In the genomic region with DNA sequence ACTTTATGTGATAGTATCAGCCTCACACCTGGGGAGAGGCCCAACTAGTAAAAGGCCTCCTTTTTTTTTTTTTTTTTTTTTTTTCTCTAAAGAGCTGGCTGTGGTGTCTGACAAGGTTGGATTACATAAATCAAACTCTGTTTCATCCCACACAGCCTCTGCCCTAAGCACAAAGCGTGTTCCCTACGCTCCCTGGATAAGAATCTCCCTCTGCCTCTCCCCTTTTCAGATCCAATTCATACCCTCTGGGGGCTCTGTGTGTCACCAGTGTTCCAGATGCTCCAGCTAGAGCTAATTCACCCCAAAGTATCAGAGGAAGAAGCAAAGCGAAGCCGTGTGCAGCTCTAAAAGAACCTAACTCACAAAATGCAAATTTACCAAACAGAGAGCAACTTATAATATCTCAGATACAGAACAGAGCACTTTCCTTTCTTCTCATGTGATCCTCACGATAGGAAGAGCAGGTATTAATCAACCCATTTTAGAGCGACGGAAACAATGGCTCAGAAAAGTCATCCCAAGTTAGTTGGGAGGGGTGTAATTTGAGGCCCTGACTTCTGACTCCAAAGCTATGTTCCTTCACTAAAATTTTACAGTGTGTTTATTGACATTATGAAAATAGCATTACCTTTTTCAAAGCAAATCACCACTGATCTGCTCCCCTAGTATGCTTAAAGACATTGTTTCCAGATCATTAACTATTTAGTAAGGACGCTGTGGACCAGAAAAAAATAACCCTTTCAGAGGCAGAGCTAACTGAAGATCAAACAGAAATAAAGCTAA, we compare ENCODE assay signal across 1 cellular context.
TF ChIP-seq lines count a peak whose summit lies in the region.

No MANE protein-coding gene starts in this region.

TF ChIP-seq in HEK293, 187 proteins besides CTCF, POLR2A, EP300 and RAD21 (continued from another document):
- TF ChIP-seq, protein P1, sequence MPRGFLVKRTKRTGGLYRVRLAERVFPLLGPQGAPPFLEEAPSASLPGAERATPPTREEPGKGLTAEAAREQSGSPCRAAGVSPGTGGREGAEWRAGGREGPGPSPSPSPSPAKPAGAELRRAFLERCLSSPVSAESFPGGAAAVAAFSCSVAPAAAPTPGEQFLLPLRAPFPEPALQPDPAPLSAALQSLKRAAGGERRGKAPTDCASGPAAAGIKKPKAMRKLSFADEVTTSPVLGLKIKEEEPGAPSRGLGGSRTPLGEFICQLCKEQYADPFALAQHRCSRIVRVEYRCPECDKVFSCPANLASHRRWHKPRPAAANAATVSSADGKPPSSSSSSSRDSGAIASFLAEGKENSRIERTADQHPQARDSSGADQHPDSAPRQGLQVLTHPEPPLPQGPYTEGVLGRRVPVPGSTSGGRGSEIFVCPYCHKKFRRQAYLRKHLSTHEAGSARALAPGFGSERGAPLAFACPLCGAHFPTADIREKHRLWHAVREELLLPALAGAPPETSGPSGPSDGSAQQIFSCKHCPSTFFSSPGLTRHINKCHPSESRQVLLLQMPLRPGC (tag by site-specific recombination; IDR thresholded peaks at IDR 0.05), result peak; percentile 91
- TF ChIP-seq ZNF223 (tag by site-specific recombination; IDR thresholded peaks at IDR 0.05) (no peak), FEZF1 (tag by site-specific recombination; IDR thresholded peaks at IDR 0.05) (peak; percentile 83), BCL11A (tag by site-specific recombination; IDR thresholded peaks at IDR 0.05; ENCODE audit: low read depth) (peak; percentile 33; the same call in 1 of the 2 replicates), ZNF629 (tag by site-specific recombination; IDR thresholded peaks at IDR 0.05) (0 out of 2 replicates have a peak, but pooled peaks have one; percentile 28), OVOL3 (tag by site-specific recombination; IDR thresholded peaks at IDR 0.05) (peak; percentile 69), ZNF335 (tag by site-specific recombination; conservative IDR thresholded peaks at IDR 0.05) (0 out of 2 replicates have a peak, but pooled peaks have one; percentile 19), ZNF600 (tag by site-specific recombination; IDR thresholded peaks at IDR 0.05) (0 out of 2 replicates have a peak, but pooled peaks have one; percentile 7), ZNF354C (tag by site-specific recombination; IDR thresholded peaks at IDR 0.05; ENCODE audit: borderline replicate concordance, low read depth) (no peak), IKZF3 (tag by site-specific recombination; IDR thresholded peaks at IDR 0.05) (peak; percentile 91), ZNF423 (tag by site-specific recombination; IDR thresholded peaks at IDR 0.05) (no peak), ZNF211 (tag by site-specific recombination; IDR thresholded peaks at IDR 0.05; ENCODE audit: low read depth) (no peak), ZFHX2 (tag by site-specific recombination; conservative IDR thresholded peaks at IDR 0.05) (peak; percentile 45; the same call in 1 of the 2 replicates), ZNF394 (tag by site-specific recombination; IDR thresholded peaks at IDR 0.05; ENCODE audit: borderline replicate concordance) (peak; percentile 15; the same call in 1 of the 2 replicates), ZNF623 (tag by site-specific recombination; IDR thresholded peaks at IDR 0.05) (no peak), MZF1 (tag by site-specific recombination; IDR thresholded peaks at IDR 0.05; ENCODE audit: borderline replicate concordance) (peak; percentile 68; the same call in 1 of the 2 replicates), ZNF202 (tag by site-specific recombination; IDR thresholded peaks at IDR 0.05; ENCODE audit: borderline replicate concordance) (no peak), ZBTB17 (tag by site-specific recombination; IDR thresholded peaks at IDR 0.05) (0 out of 2 replicates have a peak, but pooled peaks have one; percentile 23), OSR2 (tag by site-specific recombination; IDR thresholded peaks at IDR 0.05) (peak; percentile 96), ZNF664 (tag by site-specific recombination; IDR thresholded peaks at IDR 0.05) (0 out of 2 replicates have a peak, but pooled peaks have one; percentile 6), ZNF24 (tag by site-specific recombination; IDR thresholded peaks at IDR 0.05) (0 out of 2 replicates have a peak, but pooled peaks have one; percentile 17), ZNF324 (tag by site-specific recombination; IDR thresholded peaks at IDR 0.05) (no peak), ZNF214 (tag by site-specific recombination; IDR thresholded peaks at IDR 0.05; ENCODE audit: borderline replicate concordance) (no peak), ZNF501 (tag by site-specific recombination; IDR thresholded peaks at IDR 0.05) (no peak), SP7 (tag by site-specific recombination; IDR thresholded peaks at IDR 0.05) (peak; percentile 94), EGR2 (tag by site-specific recombination; IDR thresholded peaks at IDR 0.05; ENCODE audit: low read depth) (peak; percentile 52; the same call in 1 of the 2 replicates), ZNF274 (IDR thresholded peaks at IDR 0.05; ENCODE audit: low read length) (no peak), ZNF274 (tag by site-specific recombination; IDR thresholded peaks at IDR 0.05; ENCODE audit: borderline replicate concordance) (no peak), KLF16 (tag by site-specific recombination; IDR thresholded peaks at IDR 0.05) (no peak), ZXDB (tag by site-specific recombination; IDR thresholded peaks at IDR 0.05) (peak; percentile 49), WT1 (tag by site-specific recombination; IDR thresholded peaks at IDR 0.05) (peak; percentile 88), KLF1 (tag by site-specific recombination; IDR thresholded peaks at IDR 0.05) (no peak), ZNF292 (tag by site-specific recombination; IDR thresholded peaks at IDR 0.05; ENCODE audit: borderline replicate concordance, low read depth) (no peak), ZNF561 (tag by site-specific recombination; IDR thresholded peaks at IDR 0.05; ENCODE audit: borderline replicate concordance) (0 out of 2 replicates have a peak, but pooled peaks have one; percentile 32), GLIS1 (tag by site-specific recombination; IDR thresholded peaks at IDR 0.05) (peak; percentile 80)
- TF ChIP-seq, protein P2, sequence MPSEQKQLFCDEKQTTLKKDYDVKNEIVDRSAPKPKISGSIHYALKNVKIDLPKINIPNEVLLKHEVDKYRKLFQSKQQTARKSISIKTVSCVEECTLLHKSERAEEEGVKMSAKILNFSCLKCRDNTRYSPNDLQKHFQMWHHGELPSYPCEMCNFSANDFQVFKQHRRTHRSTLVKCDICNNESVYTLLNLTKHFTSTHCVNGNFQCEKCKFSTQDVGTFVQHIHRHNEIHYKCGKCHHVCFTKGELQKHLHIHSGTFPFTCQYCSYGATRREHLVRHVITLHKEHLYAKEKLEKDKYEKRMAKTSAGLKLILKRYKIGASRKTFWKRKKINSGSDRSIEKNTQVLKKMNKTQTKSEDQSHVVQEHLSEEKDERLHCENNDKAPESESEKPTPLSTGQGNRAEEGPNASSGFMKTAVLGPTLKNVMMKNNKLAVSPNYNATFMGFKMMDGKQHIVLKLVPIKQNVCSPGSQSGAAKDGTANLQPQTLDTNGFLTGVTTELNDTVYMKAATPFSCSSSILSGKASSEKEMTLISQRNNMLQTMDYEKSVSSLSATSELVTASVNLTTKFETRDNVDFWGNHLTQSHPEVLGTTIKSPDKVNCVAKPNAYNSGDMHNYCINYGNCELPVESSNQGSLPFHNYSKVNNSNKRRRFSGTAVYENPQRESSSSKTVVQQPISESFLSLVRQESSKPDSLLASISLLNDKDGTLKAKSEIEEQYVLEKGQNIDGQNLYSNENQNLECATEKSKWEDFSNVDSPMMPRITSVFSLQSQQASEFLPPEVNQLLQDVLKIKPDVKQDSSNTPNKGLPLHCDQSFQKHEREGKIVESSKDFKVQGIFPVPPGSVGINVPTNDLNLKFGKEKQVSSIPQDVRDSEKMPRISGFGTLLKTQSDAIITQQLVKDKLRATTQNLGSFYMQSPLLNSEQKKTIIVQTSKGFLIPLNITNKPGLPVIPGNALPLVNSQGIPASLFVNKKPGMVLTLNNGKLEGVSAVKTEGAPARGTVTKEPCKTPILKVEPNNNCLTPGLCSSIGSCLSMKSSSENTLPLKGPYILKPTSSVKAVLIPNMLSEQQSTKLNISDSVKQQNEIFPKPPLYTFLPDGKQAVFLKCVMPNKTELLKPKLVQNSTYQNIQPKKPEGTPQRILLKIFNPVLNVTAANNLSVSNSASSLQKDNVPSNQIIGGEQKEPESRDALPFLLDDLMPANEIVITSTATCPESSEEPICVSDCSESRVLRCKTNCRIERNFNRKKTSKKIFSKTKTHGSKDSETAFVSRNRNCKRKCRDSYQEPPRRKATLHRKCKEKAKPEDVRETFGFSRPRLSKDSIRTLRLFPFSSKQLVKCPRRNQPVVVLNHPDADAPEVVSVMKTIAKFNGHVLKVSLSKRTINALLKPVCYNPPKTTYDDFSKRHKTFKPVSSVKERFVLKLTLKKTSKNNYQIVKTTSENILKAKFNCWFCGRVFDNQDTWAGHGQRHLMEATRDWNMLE (tag by site-specific recombination; conservative IDR thresholded peaks at IDR 0.05; ENCODE audit: low read depth), result no peak
- TF ChIP-seq, protein P3, sequence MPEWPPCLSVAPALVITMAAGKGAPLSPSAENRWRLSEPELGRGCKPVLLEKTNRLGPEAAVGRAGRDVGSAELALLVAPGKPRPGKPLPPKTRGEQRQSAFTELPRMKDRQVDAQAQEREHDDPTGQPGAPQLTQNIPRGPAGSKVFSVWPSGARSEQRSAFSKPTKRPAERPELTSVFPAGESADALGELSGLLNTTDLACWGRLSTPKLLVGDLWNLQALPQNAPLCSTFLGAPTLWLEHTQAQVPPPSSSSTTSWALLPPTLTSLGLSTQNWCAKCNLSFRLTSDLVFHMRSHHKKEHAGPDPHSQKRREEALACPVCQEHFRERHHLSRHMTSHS (tag by site-specific recombination; IDR thresholded peaks at IDR 0.05), result no peak
- TF ChIP-seq, protein P4, sequence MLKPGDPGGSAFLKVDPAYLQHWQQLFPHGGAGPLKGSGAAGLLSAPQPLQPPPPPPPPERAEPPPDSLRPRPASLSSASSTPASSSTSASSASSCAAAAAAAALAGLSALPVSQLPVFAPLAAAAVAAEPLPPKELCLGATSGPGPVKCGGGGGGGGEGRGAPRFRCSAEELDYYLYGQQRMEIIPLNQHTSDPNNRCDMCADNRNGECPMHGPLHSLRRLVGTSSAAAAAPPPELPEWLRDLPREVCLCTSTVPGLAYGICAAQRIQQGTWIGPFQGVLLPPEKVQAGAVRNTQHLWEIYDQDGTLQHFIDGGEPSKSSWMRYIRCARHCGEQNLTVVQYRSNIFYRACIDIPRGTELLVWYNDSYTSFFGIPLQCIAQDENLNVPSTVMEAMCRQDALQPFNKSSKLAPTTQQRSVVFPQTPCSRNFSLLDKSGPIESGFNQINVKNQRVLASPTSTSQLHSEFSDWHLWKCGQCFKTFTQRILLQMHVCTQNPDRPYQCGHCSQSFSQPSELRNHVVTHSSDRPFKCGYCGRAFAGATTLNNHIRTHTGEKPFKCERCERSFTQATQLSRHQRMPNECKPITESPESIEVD (tag by site-specific recombination; IDR thresholded peaks at IDR 0.05), result peak; percentile 98
- TF ChIP-seq, protein P5, sequence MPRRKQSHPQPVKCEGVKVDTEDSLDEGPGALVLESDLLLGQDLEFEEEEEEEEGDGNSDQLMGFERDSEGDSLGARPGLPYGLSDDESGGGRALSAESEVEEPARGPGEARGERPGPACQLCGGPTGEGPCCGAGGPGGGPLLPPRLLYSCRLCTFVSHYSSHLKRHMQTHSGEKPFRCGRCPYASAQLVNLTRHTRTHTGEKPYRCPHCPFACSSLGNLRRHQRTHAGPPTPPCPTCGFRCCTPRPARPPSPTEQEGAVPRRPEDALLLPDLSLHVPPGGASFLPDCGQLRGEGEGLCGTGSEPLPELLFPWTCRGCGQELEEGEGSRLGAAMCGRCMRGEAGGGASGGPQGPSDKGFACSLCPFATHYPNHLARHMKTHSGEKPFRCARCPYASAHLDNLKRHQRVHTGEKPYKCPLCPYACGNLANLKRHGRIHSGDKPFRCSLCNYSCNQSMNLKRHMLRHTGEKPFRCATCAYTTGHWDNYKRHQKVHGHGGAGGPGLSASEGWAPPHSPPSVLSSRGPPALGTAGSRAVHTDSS (tag by site-specific recombination; IDR thresholded peaks at IDR 0.05), result no peak
- TF ChIP-seq, protein P6, sequence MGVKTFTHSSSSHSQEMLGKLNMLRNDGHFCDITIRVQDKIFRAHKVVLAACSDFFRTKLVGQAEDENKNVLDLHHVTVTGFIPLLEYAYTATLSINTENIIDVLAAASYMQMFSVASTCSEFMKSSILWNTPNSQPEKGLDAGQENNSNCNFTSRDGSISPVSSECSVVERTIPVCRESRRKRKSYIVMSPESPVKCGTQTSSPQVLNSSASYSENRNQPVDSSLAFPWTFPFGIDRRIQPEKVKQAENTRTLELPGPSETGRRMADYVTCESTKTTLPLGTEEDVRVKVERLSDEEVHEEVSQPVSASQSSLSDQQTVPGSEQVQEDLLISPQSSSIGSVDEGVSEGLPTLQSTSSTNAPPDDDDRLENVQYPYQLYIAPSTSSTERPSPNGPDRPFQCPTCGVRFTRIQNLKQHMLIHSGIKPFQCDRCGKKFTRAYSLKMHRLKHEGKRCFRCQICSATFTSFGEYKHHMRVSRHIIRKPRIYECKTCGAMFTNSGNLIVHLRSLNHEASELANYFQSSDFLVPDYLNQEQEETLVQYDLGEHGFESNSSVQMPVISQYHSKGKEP (tag by site-specific recombination; IDR thresholded peaks at IDR 0.05), result 0 out of 2 replicates have a peak, but pooled peaks have one; percentile 47
